ENCODE assay signal across 9 cellular contexts in genomic region chr1:150970818-150971582, GRCh38. TPM values are rescaled to one million over a fixed set of nuclear protein-coding genes. Genes with fewer than 3 reads are reported as not detected.
DNase-seq lines count a peak whose midpoint lies in the region; ATAC-seq and TF ChIP-seq lines count a peak whose summit lies in the region.
"Had no signal": no experiment of that assay in that cellular context is flagged by ENCODE, and none has a peak within 500 bp of the region (broad histone marks: within the 10 kb centered on the region; RNA-seq: fewer than 3 reads in every experiment).

No MANE protein-coding gene starts in this region.

- peaks cover 45% of the 10 kb centered on the region for H3K36me3 Mint-ChIP-seq in GM23338 (ENCODE audit: low read depth)
- peaks cover 26% of the 10 kb centered on the region for H3K36me3 Mint-ChIP-seq in activated T-helper 1 cell treated with anti-CD3 and anti-CD28 coated beads, Interleukin-12 subunit alpha, Interleukin-12 subunit beta, Interleukin-2, Interleukin-4 antibody, amounts not matched to agents 30 ng/mL and 10 ng/mL and 1 ng/mL, durations not matched to agents 14 hours and 24 hours and 36 hours (ENCODE audit: low read depth)

- TF ChIP-seq CTCF in GM23338 (conservative IDR thresholded peaks at IDR 0.05; ENCODE audit: low read depth in 2 of 2) (no peak), heart left ventricle (IDR thresholded peaks at IDR 0.05) (no peak)

- DNase-seq in GM23338 (ENCODE audit: low spot score) (peak; percentile 19), heart left ventricle (peak; percentile 69 to 92 (median 79)), retina (peak; percentile 33), NCI-H1694 treated with DMSO at 0.1 percent for 48 hours (lab: John Stamatoyannopoulos, UW) (no peak), GM19240 (ENCODE audit: insufficient read length, low spot score) (no peak), NCI-H1092 (lab: John Stamatoyannopoulos, UW) (no peak)
- DNase-seq in activated T-helper 1 cell treated with anti-CD3 and anti-CD28 coated beads, Interleukin-12 subunit alpha, Interleukin-12 subunit beta, Interleukin-2, Interleukin-4 antibody, amounts not matched to agents 30 ng/mL and 10 ng/mL and 1 ng/mL, durations not matched to agents 14 hours and 24 hours and 36 hours (ENCODE audit: low spot score) = no peak

- peak overlapping the region; percentile 82 for H3K4me3 Mint-ChIP-seq in GM23338
- peak overlapping the region; percentile 52 for H3K4me3 Mint-ChIP-seq in activated T-helper 1 cell treated with anti-CD3 and anti-CD28 coated beads, Interleukin-12 subunit alpha, Interleukin-12 subunit beta, Interleukin-2, Interleukin-4 antibody, amounts not matched to agents 30 ng/mL and 10 ng/mL and 1 ng/mL, durations not matched to agents 14 hours and 24 hours and 36 hours

- H2AFZ ChIP-seq in GM23338 = no peak overlapping the region

- peaks cover 13% of the 10 kb centered on the region for H3F3A ChIP-seq in GM23338 (replicated peaks; ENCODE audit: low read depth)

- peaks cover 24% of the 10 kb centered on the region for H3K27me3 Mint-ChIP-seq in GM23338 (ENCODE audit: insufficient read depth, low read depth, poor library complexity)
- no peaks in the 10 kb centered on the region for H3K27me3 Mint-ChIP-seq in activated T-helper 1 cell treated with anti-CD3 and anti-CD28 coated beads, Interleukin-12 subunit alpha, Interleukin-12 subunit beta, Interleukin-2, Interleukin-4 antibody, amounts not matched to agents 30 ng/mL and 10 ng/mL and 1 ng/mL, durations not matched to agents 14 hours and 24 hours and 36 hours (ENCODE audit: insufficient read depth)

- peaks cover 48% of the 10 kb centered on the region for H3K4me1 Mint-ChIP-seq in GM23338
- H3K4me1 Mint-ChIP-seq in activated T-helper 1 cell treated with anti-CD3 and anti-CD28 coated beads, Interleukin-12 subunit alpha, Interleukin-12 subunit beta, Interleukin-2, Interleukin-4 antibody, amounts not matched to agents 30 ng/mL and 10 ng/mL and 1 ng/mL, durations not matched to agents 14 hours and 24 hours and 36 hours (ENCODE audit: low read depth) = peaks cover 40% of the 10 kb centered on the region

- WGBS in heart left ventricle, 4 donors = 34 to 49% (median 44%) methylated on average over 10 to 11 of the region's 11 CpGs

- H3K9me2 ChIP-seq in GM23338 (ENCODE audit: insufficient read depth) = no peaks in the 10 kb centered on the region

- H3K4me3 ChIP-seq in GM23338 (peak overlapping the region; percentile 88), heart left ventricle (peak overlapping the region in 7 of 12 donors; percentile 3 to 97 (median 10))

- H3K9me3 ChIP-seq in heart left ventricle = no peaks in the 10 kb centered on the region

- H4K20me1 ChIP-seq in GM23338 (replicated peaks; ENCODE audit: insufficient read depth) = peaks cover 24% of the 10 kb centered on the region

- no peak for TF ChIP-seq POLR2A in heart left ventricle (IDR thresholded peaks at IDR 0.05)

- H3K36me3 ChIP-seq in GM23338 (ENCODE audit: insufficient read depth) (peaks cover 25% of the 10 kb centered on the region), heart left ventricle (peaks cover 0 to 32% (median 29%) of the 10 kb centered on the region in 9 donors)

- H3K27me3 ChIP-seq in GM23338 (ENCODE audit: insufficient read depth) = 0 out of 2 replicates have a peak, but pooled peaks cover 1% of the 10 kb centered on the region
- no peaks in the 10 kb centered on the region for H3K27me3 ChIP-seq in heart left ventricle

- ATAC-seq in GM23338 (peak; percentile 4), heart left ventricle (peak; percentile 59 to 87 (median 84)), HG03139 (IDR thresholded peaks at IDR 0.05; ENCODE audit: unreplicated experiment) (no peak)

- no peaks in the 10 kb centered on the region for H3K9me3 Mint-ChIP-seq in GM23338
- H3K9me3 Mint-ChIP-seq in activated T-helper 1 cell treated with anti-CD3 and anti-CD28 coated beads, Interleukin-12 subunit alpha, Interleukin-12 subunit beta, Interleukin-2, Interleukin-4 antibody, amounts not matched to agents 30 ng/mL and 10 ng/mL and 1 ng/mL, durations not matched to agents 14 hours and 24 hours and 36 hours = no peaks in the 10 kb centered on the region

- peaks cover 67% of the 10 kb centered on the region for H3K79me2 ChIP-seq in GM23338 (replicated peaks; ENCODE audit: insufficient read depth)

- intact Hi-C loops in activated T-helper 1 cell treated with anti-CD3 and anti-CD28 coated beads, Interleukin-12 subunit alpha, Interleukin-12 subunit beta, Interleukin-2, Interleukin-4 antibody, amounts not matched to agents 30 ng/mL and 10 ng/mL and 1 ng/mL, durations not matched to agents 14 hours and 24 hours and 36 hours (cut with micrococcal nuclease) = no loop called here
- intact Hi-C loops in heart left ventricle (cut with DNase I) = loop anchor here in 3 of 10 donors (5.0 kb wide), 2 partner anchors 44 to 94 kb away; partner anchors contain the start of genes SETDB1 (in 3 of the 3) and ARNT (in 1 of the 3)

- H3K4me1 ChIP-seq in GM23338 (ENCODE audit: insufficient read depth) (peaks cover 39% of the 10 kb centered on the region), heart left ventricle (peaks cover 0 to 55% (median 46%) of the 10 kb centered on the region in 12 donors)

- 0 out of 2 replicates have a peak overlapping the region, but pooled peaks have one; percentile 66 for H3K27ac Mint-ChIP-seq in GM23338
- peak overlapping the region; percentile 70 for H3K27ac Mint-ChIP-seq in activated T-helper 1 cell treated with anti-CD3 and anti-CD28 coated beads, Interleukin-12 subunit alpha, Interleukin-12 subunit beta, Interleukin-2, Interleukin-4 antibody, amounts not matched to agents 30 ng/mL and 10 ng/mL and 1 ng/mL, durations not matched to agents 14 hours and 24 hours and 36 hours

- H3K4me2 ChIP-seq in GM23338 = peak overlapping the region; percentile 96

- peak overlapping the region; percentile 88; the same call in 1 of the 2 replicates for H3K27ac ChIP-seq in GM23338 (ENCODE audit: low read depth)
- peak overlapping the region in 11 of 12 donors; percentile 70 to 99 (median 95) for H3K27ac ChIP-seq in heart left ventricle

RNA-seq across cellular contexts. Expression of gene CERS2, which starts 3.6 kb away (rescaled TPM):
- total RNA-seq in GM23338 (2014; rRNA removed; shearing (Covaris generic)) = 120 and 122 TPM in 2 replicates
- polyA plus RNA-seq in GM23338 (2016; fragmentation: Nextera tagmentation; extraction: Ambion mirVana) (75.1 and 83.3 TPM in 2 replicates), heart left ventricle (10 to 100 TPM; 72.0 to 94.1 TPM)
- total RNA-seq in activated T-helper 1 cell treated with anti-CD3 and anti-CD28 coated beads, Interleukin-12 subunit alpha, Interleukin-12 subunit beta, Interleukin-2, Interleukin-4 antibody, amounts not matched to agents 30 ng/mL and 10 ng/mL and 1 ng/mL, durations not matched to agents 14 hours and 24 hours and 36 hours = 188 and 191 TPM in 2 replicates
- total RNA-seq in heart left ventricle = 100 to 1,000 TPM in 2 of 9 donors, 10 to 100 TPM in 7; 51.7 to 113 (median 76.1) TPM

RNA-seq across cellular contexts. Expression of gene ANXA9, which starts 11.1 kb away (rescaled TPM):
- total RNA-seq in GM23338 (2014; rRNA removed; shearing (Covaris generic)) = 1.7 and 2.2 TPM in 2 replicates
- polyA plus RNA-seq in GM23338 (2016; fragmentation: Nextera tagmentation; extraction: Ambion mirVana) (1.0 and 1.4 TPM in 2 replicates), heart left ventricle (under 1 TPM in 1 of 2 donors, not detected in 1; 0.19 TPM)
- not detected in 2 replicates for total RNA-seq in activated T-helper 1 cell treated with anti-CD3 and anti-CD28 coated beads, Interleukin-12 subunit alpha, Interleukin-12 subunit beta, Interleukin-2, Interleukin-4 antibody, amounts not matched to agents 30 ng/mL and 10 ng/mL and 1 ng/mL, durations not matched to agents 14 hours and 24 hours and 36 hours
- 1 to 10 TPM in 1 of 9 donors, under 1 TPM in 3, not detected in 5; 0.12 to 2.0 (median 0.35) TPM for total RNA-seq in heart left ventricle
- total RNA-seq: pulmonary artery endothelial cell had no signal

RNA-seq across cellular contexts. Expression of gene MINDY1, which starts 35.7 kb away (rescaled TPM):
- total RNA-seq in GM23338 (2014; rRNA removed; shearing (Covaris generic)) = 9.7 and 10.3 TPM in 2 replicates
- polyA plus RNA-seq in GM23338 (2016; fragmentation: Nextera tagmentation; extraction: Ambion mirVana) = 4.2 and 4.5 TPM in 2 replicates
- total RNA-seq in activated T-helper 1 cell treated with anti-CD3 and anti-CD28 coated beads, Interleukin-12 subunit alpha, Interleukin-12 subunit beta, Interleukin-2, Interleukin-4 antibody, amounts not matched to agents 30 ng/mL and 10 ng/mL and 1 ng/mL, durations not matched to agents 14 hours and 24 hours and 36 hours = 12.0 and 13.4 TPM in 2 replicates
- 10 to 100 TPM; 37.6 to 98.4 (median 54.2) TPM for total RNA-seq in heart left ventricle
- 10 to 100 TPM; 18.5 to 20.4 TPM for polyA plus RNA-seq in heart left ventricle

RNA-seq across cellular contexts. Expression of gene PRUNE1, which starts 37.2 kb away (rescaled TPM):
- total RNA-seq in GM23338 (2014; rRNA removed; shearing (Covaris generic)) = 23.7 and 33.2 TPM in 2 replicates
- polyA plus RNA-seq in GM23338 (2016; fragmentation: Nextera tagmentation; extraction: Ambion mirVana) (14.7 and 16.7 TPM in 2 replicates), heart left ventricle (10 to 100 TPM; 15.1 to 22.8 TPM)
- total RNA-seq in activated T-helper 1 cell treated with anti-CD3 and anti-CD28 coated beads, Interleukin-12 subunit alpha, Interleukin-12 subunit beta, Interleukin-2, Interleukin-4 antibody, amounts not matched to agents 30 ng/mL and 10 ng/mL and 1 ng/mL, durations not matched to agents 14 hours and 24 hours and 36 hours = 15.0 and 15.4 TPM in 2 replicates
- total RNA-seq in heart left ventricle = 10 to 100 TPM; 32.5 to 65.3 (median 42.0) TPM

RNA-seq across cellular contexts. Expression of gene SETDB1, which starts 44.8 kb away (rescaled TPM):
- 33.0 and 47.4 TPM in 2 replicates for total RNA-seq in GM23338 (2014; rRNA removed; shearing (Covaris generic))
- polyA plus RNA-seq in GM23338 (2016; fragmentation: Nextera tagmentation; extraction: Ambion mirVana) (15.1 and 16.9 TPM in 2 replicates), heart left ventricle (10 to 100 TPM; 12.7 to 12.9 TPM)
- total RNA-seq in activated T-helper 1 cell treated with anti-CD3 and anti-CD28 coated beads, Interleukin-12 subunit alpha, Interleukin-12 subunit beta, Interleukin-2, Interleukin-4 antibody, amounts not matched to agents 30 ng/mL and 10 ng/mL and 1 ng/mL, durations not matched to agents 14 hours and 24 hours and 36 hours = 60.6 and 63.7 TPM in 2 replicates
- total RNA-seq in heart left ventricle = 10 to 100 TPM; 12.5 to 28.0 (median 17.5) TPM

Comparison
In these comparisons a context has a peak if more than half of its experiments do, and no peak if none do; other contexts are left out.
1. DNase-seq: peak in GM23338 (single experiment), heart left ventricle (5 of 5) and retina (single experiment); none in activated T-helper 1 cell treated with anti-CD3 and anti-CD28 coated beads, Interleukin-12 subunit alpha, Interleukin-12 subunit beta, Interleukin-2, Interleukin-4 antibody, amounts not matched to agents 30 ng/mL and 10 ng/mL and 1 ng/mL, durations not matched to agents 14 hours and 24 hours and 36 hours (single experiment), NCI-H1694 treated with DMSO at 0.1 percent for 48 hours (single experiment), GM19240 (single experiment) and NCI-H1092 (single experiment).